ENCODE assay signal across 26 cellular contexts in genomic region chr6:98260382-98260781, GRCh38.
"Had no signal": no experiment of that assay in that cellular context is flagged by ENCODE, and none has a peak within 500 bp of the region (broad histone marks: within the 10 kb centered on the region; RNA-seq: fewer than 3 reads in every experiment).

No MANE protein-coding gene starts in this region.

- H3K4me1 ChIP-seq: stomach, suprapubic skin, testis, thyroid gland, tibial artery, tibial nerve, transverse colon, upper lobe of left lung, upper lobe of right lung, uterus, vagina had no signal

- DNase-seq: stimulated activated CD4-positive, alpha-beta T cell treated with anti-CD3 and anti-CD28 coated beads, Interleukin-2, amount 100 ng/mL, for 48 hours; stimulated activated CD4-positive, alpha-beta T cell treated with anti-CD3 and anti-CD28 coated beads, Interleukin-4, amount 100 ng/mL, for 1 hour; stimulated activated CD4-positive, alpha-beta T cell treated with anti-CD3 and anti-CD28 coated beads, Interleukin-4, amount 100 ng/mL, for 24 hours; stimulated activated CD4-positive, alpha-beta T cell treated with anti-CD3 and anti-CD28 coated beads, Interleukin-4, amount 100 ng/mL, for 4 hours; stimulated activated CD8-positive, alpha-beta memory T cell treated with anti-CD3 and anti-CD28 coated beads, Interleukin-4, amount 100 ng/mL, for 48 hours; stimulated activated naive B cell treated with anti-CD40 and anti-IgM and Interleukin-4, amounts not matched to agents 10 μg/mL and 1 μg/mL and 100 μg/mL, for 72 hours; stimulated activated naive CD4-positive, alpha-beta T cell; stimulated activated naive CD4-positive, alpha-beta T cell treated with Interleukin-2 at 50 U/mL for 16 hours; stimulated activated naive CD8-positive, alpha-beta T cell treated with anti-CD3 and anti-CD28 coated beads, Interleukin-15, amount 100 ng/mL, for 72 hours; stimulated activated naive CD8-positive, alpha-beta T cell treated with anti-CD3 and anti-CD28 coated beads, Interleukin-15, Interleukin-2, amounts not matched to agents 100 U/mL and 50 U/mL, for 24 hours; stomach; substantia nigra; testis; thyroid gland; tibial artery; transverse colon; trophoblast cell; upper lobe of left lung; upper lobe of right lung; uterus had no signal

- H3K4me3 ChIP-seq: stomach, suprapubic skin, testis, thoracic aorta, thyroid gland, tibial artery, tibial nerve, transverse colon, upper lobe of left lung, upper lobe of right lung, uterus, vagina had no signal

- ATAC-seq: stimulated activated effector memory CD8-positive, alpha-beta T cell treated with anti-CD3 and anti-CD28 coated beads, Interleukin-12 subunit alpha, Interleukin-12 subunit beta, amount 100 ng/mL, for 72 hours; stimulated activated memory B cell treated with anti-CD40 and anti-IgM and Interleukin-4, amounts not matched to agents 10 μg/mL and 1 μg/mL and 100 μg/mL, for 72 hours; stimulated activated naive B cell treated with anti-CD40 and anti-IgM and Interleukin-4, amounts not matched to agents 10 μg/mL and 1 μg/mL and 100 μg/mL, for 72 hours; stimulated activated naive CD8-positive, alpha-beta T cell treated with anti-CD3 and anti-CD28 coated beads, Interleukin-15, amount 100 ng/mL, for 72 hours; stimulated activated naive CD8-positive, alpha-beta T cell treated with anti-CD3 and anti-CD28 coated beads, Interleukin-15, Interleukin-2, amounts not matched to agents 100 U/mL and 50 U/mL, for 24 hours; upper lobe of right lung had no signal

- H3K36me3 ChIP-seq: stomach, suprapubic skin, thoracic aorta, thyroid gland, tibial artery, tibial nerve, transverse colon, upper lobe of left lung, upper lobe of right lung, uterus, vagina had no signal

- H3K9me3 ChIP-seq: stomach, suprapubic skin, testis, thoracic aorta, thyroid gland, tibial artery, tibial nerve, transverse colon, upper lobe of left lung, upper lobe of right lung, uterus, vagina had no signal

- H3K27ac ChIP-seq: stomach, suprapubic skin, testis, thoracic aorta, thyroid gland, tibial artery, tibial nerve, transverse colon, upper lobe of left lung, upper lobe of right lung, uterus, vagina had no signal
